Comparison of ENCODE assay signal across 14 cellular contexts in the genomic region with DNA sequence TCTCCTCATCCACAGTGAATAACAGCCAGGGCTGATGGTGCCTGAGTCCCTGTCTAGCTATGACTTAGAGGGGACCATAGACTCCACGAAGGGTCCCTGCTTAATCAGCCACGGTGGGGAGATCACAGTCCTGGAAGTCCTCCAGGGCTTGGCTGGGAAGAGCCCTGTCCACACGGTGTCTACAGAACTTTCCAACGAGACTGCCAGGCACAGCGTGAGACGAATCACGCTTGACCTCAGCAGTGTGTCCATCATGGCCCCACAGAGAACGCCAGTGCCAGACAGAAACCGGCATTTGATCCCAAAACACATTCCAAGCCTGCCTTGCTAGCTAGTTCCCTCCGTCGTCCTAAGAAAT.
DNase-seq lines count a peak whose midpoint lies in the region; ATAC-seq, FAIRE-seq and TF ChIP-seq lines count a peak whose summit lies in the region.
"Had no signal": no experiment of that assay in that cellular context is flagged by ENCODE, and none has a peak within 500 bp of the region (broad histone marks: within the 10 kb centered on the region; RNA-seq: fewer than 3 reads in every experiment).

No MANE protein-coding gene starts in this region.

- H4K91ac ChIP-seq in trophoblast cell (ENCODE audit: low read depth, low read length): no peak overlapping the region

- H3K9me3 ChIP-seq in heart right ventricle: no peaks in the 10 kb centered on the region
- H3K9me3 ChIP-seq in trophoblast cell (ENCODE audit: insufficient read depth, low read depth, low read length): no peaks in the 10 kb centered on the region
- H3K9me3 ChIP-seq: gastroesophageal sphincter, pancreas, uterus had no signal

- no peak overlapping the region for H3K23ac ChIP-seq in trophoblast cell (ENCODE audit: low read length)

- FAIRE-seq in GM12892 (lab: Jason Lieb, UNC): peak; percentile 42
- FAIRE-seq: pancreas had no signal

- no peaks in the 10 kb centered on the region for H3K79me1 ChIP-seq in trophoblast cell (ENCODE audit: low read length)

- DNase-seq in GM12892 (ENCODE audit: insufficient read length) (no peak), heart right ventricle (no peak), trophoblast cell (no peak), SW 1271 (lab: John Stamatoyannopoulos, UW) (no peak), NCI-H2107 (lab: John Stamatoyannopoulos, UW) (no peak), EL (no peak)
- DNase-seq: NCI-H1436 treated with DMSO at 0.1 percent for 48 hours, SHP77 treated with DMSO at 0.1 percent for 48 hours, T1000 had no signal

- H3K36me3 ChIP-seq in heart right ventricle (peaks cover 0 to 31% (median 10%) of the 10 kb centered on the region in 9 donors), trophoblast cell (ENCODE audit: control insufficient read depth in 1 of 2, insufficient read depth in 2 of 2, low read length in 2 of 2) (peaks cover 2 to 4% of the 10 kb centered on the region in 2 experiments)
- H3K36me3 ChIP-seq: uterus had no signal

- no peak overlapping the region for H3K14ac ChIP-seq in trophoblast cell (ENCODE audit: low read length)

- TF ChIP-seq POLR2A in GM12892 (IDR thresholded peaks at IDR 0.05; ENCODE audit: low read depth, low read length): no peak

- H2BK12ac ChIP-seq in trophoblast cell (ENCODE audit: low read length): no peak overlapping the region

- H3K9ac ChIP-seq in trophoblast cell (ENCODE audit: low read length): no peak overlapping the region

- no peak overlapping the region for H2BK120ac ChIP-seq in trophoblast cell (ENCODE audit: insufficient read depth, low read length, poor library complexity)

- WGBS in heart right ventricle, 2 donors: 60 to 61% methylated on average over 11 of the region's 11 CpGs
- WGBS in trophoblast cell (ENCODE audit: extremely low coverage, insufficient coverage, insufficient read length): no CpG with 5 or more reads among the region's 11 CpGs

- H3K4me3 ChIP-seq in heart right ventricle (no peak overlapping the region), trophoblast cell (ENCODE audit: low read depth, low read length) (peak overlapping the region; percentile 18)
- H3K4me3 ChIP-seq: gastroesophageal sphincter, pancreas, uterus had no signal

- TF ChIP-seq CTCF in VCaP (conservative IDR thresholded peaks at IDR 0.05) (no peak), heart right ventricle (IDR thresholded peaks at IDR 0.05) (no peak)

- H3K27me3 ChIP-seq in heart right ventricle: no peaks in the 10 kb centered on the region
- H3K27me3 ChIP-seq in trophoblast cell (ENCODE audit: insufficient read depth, low read length): no peaks in the 10 kb centered on the region
- H3K27me3 ChIP-seq: gastroesophageal sphincter, pancreas, uterus had no signal

- H3K4me1 ChIP-seq in heart right ventricle (peaks cover 23 to 55% (median 38%) of the 10 kb centered on the region in 9 donors), trophoblast cell (ENCODE audit: control insufficient read depth in 1 of 2, insufficient read depth in 2 of 2, low read length in 2 of 2) (no peaks in the 10 kb centered on the region)
- H3K4me1 ChIP-seq: pancreas, uterus had no signal

- no peak overlapping the region for H3K4ac ChIP-seq in trophoblast cell (ENCODE audit: low read depth, low read length)

- no peak overlapping the region for H2AK5ac ChIP-seq in trophoblast cell (ENCODE audit: low read length)

- no peak overlapping the region for H2BK5ac ChIP-seq in trophoblast cell (ENCODE audit: low read depth, low read length, poor library complexity)

- intact Hi-C loops in heart right ventricle (cut with DNase I): loop anchor here in 9 of 10 donors (5.0 to 10.0 kb wide), 6 partner anchors 39 to 412 kb away; no protein-coding TSS in a partner anchor

- H3K27ac ChIP-seq in VCaP: peak overlapping the region; percentile 23; the same call in 1 of the 2 replicates
- peak overlapping the region in 1 of 10 donors; percentile 9 for H3K27ac ChIP-seq in heart right ventricle
- H3K27ac ChIP-seq in trophoblast cell (ENCODE audit: low read depth, low read length): no peak overlapping the region
- H3K27ac ChIP-seq: pancreas, uterus had no signal

- ATAC-seq in heart right ventricle: peak in 7 of 8 donors; percentile 9 to 56 (median 30)
- no peak for ATAC-seq in HG03354 (IDR thresholded peaks at IDR 0.05; ENCODE audit: poor library complexity, severe bottlenecking, unreplicated experiment)

- no peaks in the 10 kb centered on the region for H3K79me2 ChIP-seq in trophoblast cell (ENCODE audit: control insufficient read depth, insufficient read depth, low read length, poor library complexity)

- H4K12ac ChIP-seq in trophoblast cell (ENCODE audit: low read depth, low read length): no peak overlapping the region

- no peak overlapping the region for H2AFZ ChIP-seq in trophoblast cell (ENCODE audit: insufficient read depth, low read length, poor library complexity)

- no peak overlapping the region for H3K4me2 ChIP-seq in trophoblast cell (ENCODE audit: low read length)

- H3K18ac ChIP-seq in trophoblast cell (ENCODE audit: low read length): no peak overlapping the region

- no peak overlapping the region for H4K8ac ChIP-seq in trophoblast cell (ENCODE audit: low read depth, low read length)
